ENCODE assay signal across 29 cellular contexts in the genomic region with DNA sequence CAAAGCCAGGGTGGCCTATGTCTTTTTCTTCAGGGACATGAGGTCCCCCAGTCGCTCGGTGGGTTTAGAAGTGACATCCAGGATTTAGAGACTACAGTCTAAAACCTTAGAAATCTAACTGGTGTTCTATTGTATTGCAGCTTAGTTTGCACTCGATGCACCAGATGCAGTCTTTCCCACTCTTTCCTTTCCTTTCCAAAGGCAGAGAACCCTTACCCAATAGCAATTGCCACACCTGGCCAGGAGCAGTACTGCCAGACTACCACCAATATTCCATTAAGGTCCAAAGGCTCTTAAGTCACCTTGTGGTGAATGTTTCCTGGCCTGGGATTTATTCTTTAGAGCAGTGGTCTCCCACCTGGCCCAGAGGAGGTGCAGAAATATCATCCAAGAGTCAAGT.
"Had no signal": no experiment of that assay in that cellular context is flagged by ENCODE, and none has a peak within 500 bp of the region (broad histone marks: within the 10 kb centered on the region; RNA-seq: fewer than 3 reads in every experiment).

No MANE protein-coding gene starts in this region.

- H3K4me1 ChIP-seq: adrenal gland, breast epithelium, colonic mucosa had no signal

- H3K27ac Mint-ChIP-seq: activated B cell treated with CpG ODN at 0.5 μM for 24 hours; activated CD8-positive, alpha-beta T cell treated with anti-CD3 and anti-CD28 coated beads for 36 hours; activated naive CD4-positive, alpha-beta T cell treated with anti-CD3 and anti-CD28 coated beads for 36 hours; activated naive CD4-positive, alpha-beta T cell treated with anti-CD3 and anti-CD28 coated beads, Interleukin-2, amount 50 U/mL, for 24 hours; activated naive CD8-positive, alpha-beta T cell treated with anti-CD3 and anti-CD28 coated beads for 36 hours; activated naive CD8-positive, alpha-beta T cell treated with anti-CD3 and anti-CD28 coated beads, Interleukin-2, amount 50 U/mL, for 24 hours; activated T-helper 1 cell treated with anti-CD3 and anti-CD28 coated beads, Interleukin-12 subunit alpha, Interleukin-12 subunit beta, Interleukin-2, Interleukin-4 antibody, amounts not matched to agents 30 ng/mL and 10 ng/mL and 1 ng/mL, durations not matched to agents 14 hours and 24 hours and 36 hours; activated T-helper 2 cell treated with anti-CD3 and anti-CD28 coated beads, Interferon-gamma antibody, Interleukin-2, Interleukin-4, amounts not matched to agents 10 μg/mL and 5 μg/mL and 100 μg/mL, durations not matched to agents 14 hours and 24 hours and 36 hours; brain had no signal

- H3K27me3 ChIP-seq: cardiac muscle cell, colonic mucosa had no signal

- H3K4me3 Mint-ChIP-seq: activated B cell treated with CpG ODN at 0.5 μM for 24 hours; activated CD8-positive, alpha-beta T cell treated with anti-CD3 and anti-CD28 coated beads for 36 hours; activated naive CD4-positive, alpha-beta T cell treated with anti-CD3 and anti-CD28 coated beads for 36 hours; activated naive CD4-positive, alpha-beta T cell treated with anti-CD3 and anti-CD28 coated beads, Interleukin-2, amount 50 U/mL, for 24 hours; activated naive CD8-positive, alpha-beta T cell treated with anti-CD3 and anti-CD28 coated beads for 36 hours; activated naive CD8-positive, alpha-beta T cell treated with anti-CD3 and anti-CD28 coated beads, Interleukin-2, amount 50 U/mL, for 24 hours; activated T-helper 1 cell treated with anti-CD3 and anti-CD28 coated beads, Interleukin-12 subunit alpha, Interleukin-12 subunit beta, Interleukin-2, Interleukin-4 antibody, amounts not matched to agents 30 ng/mL and 10 ng/mL and 1 ng/mL, durations not matched to agents 14 hours and 24 hours and 36 hours; brain had no signal

- H3K36me3 ChIP-seq: adrenal gland, breast epithelium, cardiac muscle cell, colonic mucosa had no signal

- H3K27me3 Mint-ChIP-seq: activated B cell treated with CpG ODN at 0.5 μM for 24 hours; activated CD8-positive, alpha-beta T cell treated with anti-CD3 and anti-CD28 coated beads for 36 hours; activated naive CD4-positive, alpha-beta T cell treated with anti-CD3 and anti-CD28 coated beads, Interleukin-2, amount 50 U/mL, for 24 hours; activated naive CD8-positive, alpha-beta T cell treated with anti-CD3 and anti-CD28 coated beads for 36 hours; activated naive CD8-positive, alpha-beta T cell treated with anti-CD3 and anti-CD28 coated beads, Interleukin-2, amount 50 U/mL, for 24 hours; brain had no signal

- FAIRE-seq: frontal cortex had no signal

- H3K4me3 ChIP-seq: adrenal gland, breast epithelium, cardiac muscle cell, colonic mucosa had no signal

- H3K36me3 Mint-ChIP-seq: activated naive CD4-positive, alpha-beta T cell treated with anti-CD3 and anti-CD28 coated beads, Interleukin-2, amount 50 U/mL, for 24 hours; activated naive CD8-positive, alpha-beta T cell treated with anti-CD3 and anti-CD28 coated beads for 36 hours; brain had no signal

- ATAC-seq: activated CD4-positive, CD25-positive, alpha-beta regulatory T cell treated with anti-CD3 and anti-CD28 coated beads, Interleukin-2, amount 50 U/mL, for 24 hours; esophagus mucosa had no signal

- H3K9me3 ChIP-seq: adrenal gland, breast epithelium, colonic mucosa had no signal

- H3K27ac ChIP-seq: adrenal gland, breast epithelium, cardiac muscle cell, colonic mucosa, VCaP had no signal

- H3K4me1 Mint-ChIP-seq: activated B cell treated with CpG ODN at 0.5 μM for 24 hours; activated naive CD4-positive, alpha-beta T cell treated with anti-CD3 and anti-CD28 coated beads, Interleukin-2, amount 50 U/mL, for 24 hours; activated naive CD8-positive, alpha-beta T cell treated with anti-CD3 and anti-CD28 coated beads for 36 hours; brain had no signal

- DNase-seq: activated B cell treated with CpG ODN at 0.5 μM for 24 hours; activated CD4-positive, alpha-beta T cell treated with anti-CD3 and anti-CD28 coated beads for 48 hours; activated CD4-positive, alpha-beta T cell treated with anti-CD3 and anti-CD28 coated beads, Interleukin-2, amount 50 U/mL, for 1 hour; activated CD4-positive, alpha-beta T cell treated with anti-CD3 and anti-CD28 coated beads, Interleukin-2, amount 50 U/mL, for 48 hours; activated CD8-positive, alpha-beta memory T cell treated with anti-CD3 and anti-CD28 coated beads for 24 hours; activated effector memory CD4-positive, alpha-beta T cell treated with anti-CD3 and anti-CD28 coated beads, Interleukin-2, amount 50 U/mL, for 16 hours; activated naive CD4-positive, alpha-beta T cell treated with anti-CD3 and anti-CD28 coated beads for 36 hours; activated naive CD8-positive, alpha-beta T cell treated with anti-CD3 and anti-CD28 coated beads for 36 hours; activated naive CD8-positive, alpha-beta T cell treated with anti-CD3 and anti-CD28 coated beads, Interleukin-2, amount 50 U/mL, for 24 hours; activated T-cell treated with anti-CD3 and anti-CD28 coated beads, Interleukin-2, amount 50 U/mL, for 48 hours; adrenal gland; amygdala; aorta; cerebellar nuclear complex; colonic mucosa; effector CD8-positive, alpha-beta T cell; foreskin fibroblast; head of caudate nucleus had no signal

- H3K9me3 Mint-ChIP-seq: activated B cell treated with CpG ODN at 0.5 μM for 24 hours; activated naive CD4-positive, alpha-beta T cell treated with anti-CD3 and anti-CD28 coated beads, Interleukin-2, amount 50 U/mL, for 24 hours; activated naive CD8-positive, alpha-beta T cell treated with anti-CD3 and anti-CD28 coated beads for 36 hours; activated naive CD8-positive, alpha-beta T cell treated with anti-CD3 and anti-CD28 coated beads, Interleukin-2, amount 50 U/mL, for 24 hours; activated T-helper 1 cell treated with anti-CD3 and anti-CD28 coated beads, Interleukin-12 subunit alpha, Interleukin-12 subunit beta, Interleukin-2, Interleukin-4 antibody, amounts not matched to agents 30 ng/mL and 10 ng/mL and 1 ng/mL, durations not matched to agents 14 hours and 24 hours and 36 hours; brain had no signal
